Comparison of ENCODE assay signal across 20 cellular contexts in genomic region chr1:14217384-14217783, GRCh38.
"Had no signal": no experiment of that assay in that cellular context is flagged by ENCODE, and none has a peak within 500 bp of the region (broad histone marks: within the 10 kb centered on the region; RNA-seq: fewer than 3 reads in every experiment).

No MANE protein-coding gene starts in this region.

- H3K27ac ChIP-seq: coronary artery, dorsolateral prefrontal cortex, heart right ventricle, spleen, tibial nerve, upper lobe of right lung, vagina had no signal

- H3K4me3 ChIP-seq: coronary artery, dorsolateral prefrontal cortex, heart right ventricle, mucosa of descending colon, spleen, tibial nerve, upper lobe of right lung, vagina had no signal

- H3K27me3 ChIP-seq: dorsolateral prefrontal cortex, tibial nerve, upper lobe of right lung, vagina had no signal

- H3K36me3 ChIP-seq: heart right ventricle, spleen, tibial nerve, upper lobe of right lung, vagina had no signal

- H3K4me1 ChIP-seq: spleen, tibial nerve, upper lobe of right lung, vagina had no signal

- DNase-seq: dorsolateral prefrontal cortex; effector CD8-positive, alpha-beta T cell; foreskin melanocyte; heart right ventricle; hypothalamus; kidney glomerular epithelial cell; mucosa of descending colon; natural killer cell; posterior cingulate gyrus; spleen; stimulated activated CD4-positive, alpha-beta T cell treated with anti-CD3 and anti-CD28 coated beads, Interleukin-15, amount 100 ng/mL, for 24 hours; stimulated activated CD4-positive, alpha-beta T cell treated with anti-CD3 and anti-CD28 coated beads, Interleukin-1b, Interleukin-23, amount 100 ng/mL, for 48 hours; stimulated activated CD4-positive, alpha-beta T cell treated with anti-CD3 and anti-CD28 coated beads, Interleukin-4, amount 100 ng/mL, for 24 hours; upper lobe of right lung had no signal

- ATAC-seq: esophagus mucosa; heart right ventricle; mucosa of descending colon; natural killer cell; sciatic nerve; stimulated activated memory B cell treated with anti-CD40 and anti-IgM and Interleukin-4, amounts not matched to agents 10 μg/mL and 1 μg/mL and 100 μg/mL, for 72 hours; upper lobe of right lung had no signal
